Comparison of ENCODE assay signal across 14 cellular contexts in genomic region chr18:42446195-42446594, GRCh38.
DNase-seq lines count a peak whose midpoint lies in the region; TF ChIP-seq lines count a peak whose summit lies in the region.
"Had no signal": no experiment of that assay in that cellular context is flagged by ENCODE, and none has a peak within 500 bp of the region (broad histone marks: within the 10 kb centered on the region; RNA-seq: fewer than 3 reads in every experiment).

No MANE protein-coding gene starts in this region.

- no peaks in the 10 kb centered on the region for H3K79me1 ChIP-seq in mesenchymal stem cell (replicated peaks; ENCODE audit: low read length, poor library complexity, severe bottlenecking)

- no peak overlapping the region for H2BK15ac ChIP-seq in mesenchymal stem cell (ENCODE audit: low read depth, poor library complexity, severe bottlenecking)

- peaks cover 8% of the 10 kb centered on the region for H3K9me3 Mint-ChIP-seq in type B pancreatic cell

- no peaks in the 10 kb centered on the region for H3K36me3 ChIP-seq in BJ (ENCODE audit: control insufficient read depth, insufficient read depth, low read length)
- no peaks in the 10 kb centered on the region for H3K36me3 ChIP-seq in mesenchymal stem cell (ENCODE audit: control insufficient read depth in 1 of 2, insufficient read depth in 2 of 2, low read depth in 1 of 2, low read length in 2 of 2)

- H4K91ac ChIP-seq in mesenchymal stem cell (ENCODE audit: low read length) = no peak overlapping the region

- H3K23ac ChIP-seq in mesenchymal stem cell (ENCODE audit: low read length in 2 of 2) = no peak overlapping the region

- H3K4me3 ChIP-seq in BJ (ENCODE audit: low read depth, low read length) = no peak overlapping the region
- H3K4me3 ChIP-seq in mesenchymal stem cell (ENCODE audit: insufficient read depth in 1 of 2, low read depth in 1 of 2, low read length in 2 of 2) = no peak overlapping the region
- H3K4me3 ChIP-seq: testis had no signal

- H3K27me3 Mint-ChIP-seq in type B pancreatic cell = no peaks in the 10 kb centered on the region

- POLR2A ChIA-PET in BJ (lab: Charles Lee) = no interaction called here

- H2BK12ac ChIP-seq in mesenchymal stem cell (ENCODE audit: low read length in 2 of 2) = no peak overlapping the region

- H3K9me3 ChIP-seq in mesenchymal stem cell (ENCODE audit: control insufficient read depth, low read length) = peaks cover 26% of the 10 kb centered on the region
- H3K9me3 ChIP-seq: testis had no signal

- DNase-seq in BJ (ENCODE audit: low read depth) (peak; percentile 8), RPMI7951 (ENCODE audit: low read depth) (peak; percentile 45), fibroblast of gingiva (ENCODE audit: low read depth) (peak; percentile 49), mesenchymal stem cell (peak; percentile 90), type B pancreatic cell (ENCODE audit: extremely low spot score, unreplicated experiment) (no peak), LoVo (ENCODE audit: low spot score) (no peak), DMS 273 treated with DMSO at 0.1 percent for 48 hours (lab: John Stamatoyannopoulos, UW) (no peak), cerebellar cortex (ENCODE audit: low spot score) (no peak)
- DNase-seq: activated gamma-delta T cell treated with Interleukin-2 at 50 U/mL for 16 hours, AML-193, DMS79 treated with DMSO at 0.1 percent for 48 hours, H9, testis had no signal

- H3K4me3 Mint-ChIP-seq in type B pancreatic cell = no peak overlapping the region
- H3K4me3 Mint-ChIP-seq: H9 had no signal

- H3K14ac ChIP-seq in mesenchymal stem cell (ENCODE audit: low read length in 2 of 2) = no peak overlapping the region

- H3K9ac ChIP-seq in mesenchymal stem cell (ENCODE audit: low read length) = peak overlapping the region; percentile 50

- H3K36me3 Mint-ChIP-seq in type B pancreatic cell = peaks cover 8% of the 10 kb centered on the region

- TF ChIP-seq CTCF in BJ (IDR thresholded peaks at IDR 0.05; ENCODE audit: insufficient read depth, low read depth, low read length) = no peak
- no peak for TF ChIP-seq CTCF in type B pancreatic cell (conservative IDR thresholded peaks at IDR 0.05)

- no peak overlapping the region for H3K18ac ChIP-seq in mesenchymal stem cell (ENCODE audit: low read depth in 1 of 2, low read length in 2 of 2)

- no peak overlapping the region for H3K27ac Mint-ChIP-seq in type B pancreatic cell
- H3K27ac Mint-ChIP-seq: H9 had no signal

- no peak overlapping the region for H3K4ac ChIP-seq in mesenchymal stem cell (ENCODE audit: low read depth in 1 of 2, low read length in 2 of 2)

- H3K4me2 ChIP-seq in mesenchymal stem cell (ENCODE audit: low read length, poor library complexity, severe bottlenecking) = no peak overlapping the region

- no peak overlapping the region for H2AK5ac ChIP-seq in mesenchymal stem cell (ENCODE audit: low read length, severe bottlenecking)

- H2BK5ac ChIP-seq in mesenchymal stem cell (ENCODE audit: low read depth, low read length, poor library complexity, severe bottlenecking) = no peak overlapping the region

- peak overlapping the region; percentile 96 for H3K27ac ChIP-seq in mesenchymal stem cell (ENCODE audit: low read length, poor library complexity, severe bottlenecking)
- H3K27ac ChIP-seq: HL-60, testis had no signal

- H3K4me1 Mint-ChIP-seq in type B pancreatic cell (ENCODE audit: unreplicated experiment) = peaks cover 4% of the 10 kb centered on the region

- H3K4me1 ChIP-seq in mesenchymal stem cell (ENCODE audit: control insufficient read depth, insufficient read depth, low read depth, low read length) = no peaks in the 10 kb centered on the region
- H3K4me1 ChIP-seq: testis had no signal

- no peak overlapping the region for H2BK120ac ChIP-seq in mesenchymal stem cell (ENCODE audit: low read depth, low read length)

- no peak overlapping the region for H4K8ac ChIP-seq in mesenchymal stem cell (ENCODE audit: low read length)

- no peak overlapping the region for H2AFZ ChIP-seq in mesenchymal stem cell (ENCODE audit: low read depth, low read length)

- H3K27me3 ChIP-seq in BJ (ENCODE audit: control insufficient read depth, insufficient read depth, low read length) = no peaks in the 10 kb centered on the region
- H3K27me3 ChIP-seq in mesenchymal stem cell (ENCODE audit: control insufficient read depth in 1 of 2, insufficient read depth in 1 of 2, low read length in 2 of 2) = no peaks in the 10 kb centered on the region
- H3K27me3 ChIP-seq: testis had no signal

- CTCF ChIA-PET in BJ (lab: Yijun Ruan, JAX) = no interaction called here

Comparison
In these comparisons a context has a peak if more than half of its experiments do, and no peak if none do; other contexts are left out.
1. DNase-seq: peak in BJ (single experiment), RPMI7951 (single experiment), fibroblast of gingiva (single experiment) and mesenchymal stem cell (single experiment); none in type B pancreatic cell (single experiment), LoVo (single experiment), DMS 273 treated with DMSO at 0.1 percent for 48 hours (single experiment) and cerebellar cortex (single experiment).